In genomic region chr2:75737961-75738360, GRCh38 we compare ENCODE assay signal across 16 cellular contexts. TPM values are rescaled to one million over a fixed set of nuclear protein-coding genes. Genes with fewer than 3 reads are reported as not detected.
DNase-seq lines count a peak whose midpoint lies in the region; ATAC-seq, FAIRE-seq and TF ChIP-seq lines count a peak whose summit lies in the region.
"Had no signal": no experiment of that assay in that cellular context is flagged by ENCODE, and none has a peak within 500 bp of the region (broad histone marks: within the 10 kb centered on the region; RNA-seq: fewer than 3 reads in every experiment).

No MANE protein-coding gene starts in this region.

- FAIRE-seq in GM12878 (lab: Jason Lieb, UNC), result peak; percentile 18
- FAIRE-seq: GM12891, GM19239 had no signal

- no peak for TF ChIP-seq EP300 in GM12878 (IDR thresholded peaks at IDR 0.05; ENCODE audit: borderline replicate concordance in 1 of 2, control insufficient read depth in 1 of 2, low read depth in 2 of 2, low read length in 2 of 2)

- H3K9me3 ChIP-seq in GM12878 (replicated peaks; ENCODE audit: control insufficient read depth, insufficient read depth, low read length), result no peaks in the 10 kb centered on the region; the same call in 2 of the 3 replicates

- no peaks in the 10 kb centered on the region for H3K4me1 ChIP-seq in GM12878 (ENCODE audit: control insufficient read depth, insufficient read depth, low read length)

- in situ Hi-C loops in GM12878 (cut with MboI), result no loop called here

- H3K36me3 ChIP-seq in GM12878 (ENCODE audit: control insufficient read depth in 2 of 2, insufficient read depth in 2 of 2, low read length in 1 of 2), result no peaks in the 10 kb centered on the region

- no peak overlapping the region for H3K27ac ChIP-seq in GM12878 (ENCODE audit: control insufficient read depth, insufficient read depth)

- H3K79me2 ChIP-seq in GM12878 (ENCODE audit: control insufficient read depth, insufficient read depth, low read length), result no peaks in the 10 kb centered on the region

- 64% methylated on average over 1 of the region's 1 CpG for WGBS in GM12878 (ENCODE audit: insufficient coverage, insufficient replicate concordance, low lambda C conversion rate, missing lambda C conversion rate)

- no TSS peak for BruUV-seq in GM12878 (replicated peaks; lab: Mats Ljungman, UMichigan)

- H4K20me1 ChIP-seq in GM12878 (ENCODE audit: control insufficient read depth, insufficient read depth), result no peaks in the 10 kb centered on the region

- SMC1A ChIA-PET in GM12878 (lab: Charles Lee; ENCODE audit: uncharacterized antibody, unreplicated experiment), result no interaction called here

- no peak overlapping the region for H3K9ac ChIP-seq in GM12878 (ENCODE audit: control insufficient read depth, insufficient read depth, low read length)

- no peak overlapping the region for H3K4me3 ChIP-seq in GM12878
- H3K4me3 ChIP-seq: GM23338 had no signal

- TF ChIP-seq POLR2A in GM12878 (IDR thresholded peaks at IDR 0.05; ENCODE audit: low read depth, low read length), result no peak

- ATAC-seq in GM18868 (IDR thresholded peaks at IDR 0.05; ENCODE audit: unreplicated experiment), result peak; percentile 80
- ATAC-seq in HG02870 (IDR thresholded peaks at IDR 0.05; ENCODE audit: unreplicated experiment), result peak; percentile 84
- no peak for ATAC-seq in GM12878
- no peak for ATAC-seq in GM21360 (IDR thresholded peaks at IDR 0.05; ENCODE audit: unreplicated experiment)
- ATAC-seq: GM23338, HCT116 had no signal

- no peak for TF ChIP-seq RAD21 in GM12878 (IDR thresholded peaks at IDR 0.05; ENCODE audit: insufficient read depth, low read depth, low read length)

- CTCF ChIA-PET in GM12878 (lab: Yijun Ruan, JAX), result no interaction called here

- H3K4me2 ChIP-seq in GM12878 (ENCODE audit: control insufficient read depth, insufficient read depth), result no peak overlapping the region
- H3K4me2 ChIP-seq: GM23338 had no signal

- intact Hi-C loops in GM12878 (cut with micrococcal nuclease; ENCODE audit: unreplicated experiment), result no loop called here

- TF ChIP-seq CTCF in GM12878 (IDR thresholded peaks at IDR 0.05 in 2 of 3, conservative IDR thresholded peaks at IDR 0.05 in 1 of 3; ENCODE audit: control insufficient read depth in 2 of 3, extremely low read depth in 1 of 3, insufficient read depth in 1 of 3, low read depth in 3 of 3, low read length in 3 of 3), result no peak

- no peak overlapping the region for H2AFZ ChIP-seq in GM12878 (ENCODE audit: control insufficient read depth, low read depth, low read length)
- H2AFZ ChIP-seq: GM23338 had no signal

- DNase-seq in GM12878 (ENCODE audit: low read depth, low spot score), result no peak
- no peak for DNase-seq in NK-92 treated with Interleukin-12 subunit alpha and Interleukin-12 subunit beta, amount 100 ng/mL, for 24 hours (lab: John Stamatoyannopoulos, UW)
- DNase-seq in RKO (ENCODE audit: low spot score), result no peak
- DNase-seq: C1 segment of cervical spinal cord; CD4-positive, alpha-beta memory T cell; COR-L47; DMS153; DND-41; H9 had no signal

- no peaks in the 10 kb centered on the region for H3K27me3 ChIP-seq in GM12878 (replicated peaks in 1 of 2; ENCODE audit: control insufficient read depth in 2 of 2, insufficient read depth in 2 of 2, low read length in 1 of 2)

- POLR2A ChIA-PET in GM12878 (lab: Charles Lee), result no interaction called here

- RAD21 ChIA-PET in GM12878 (lab: Charles Lee; ENCODE audit: unreplicated experiment), result no interaction called here

TF ChIP-seq in GM12878, 131 proteins besides CTCF, POLR2A, EP300 and RAD21:
- no peak for TF ChIP-seq CHD4 (IDR thresholded peaks at IDR 0.05)
- TF ChIP-seq ZBTB33 (IDR thresholded peaks at IDR 0.05), result no peak
- TF ChIP-seq NFXL1 (IDR thresholded peaks at IDR 0.05; ENCODE audit: borderline replicate concordance), result no peak
- TF ChIP-seq STAT1 (conservative IDR thresholded peaks at IDR 0.05), result no peak
- TF ChIP-seq RELA (IDR thresholded peaks at IDR 0.05; ENCODE audit: borderline replicate concordance, partially characterized antibody), result no peak
- TF ChIP-seq ATF2 (IDR thresholded peaks at IDR 0.05; ENCODE audit: low read length), result no peak
- TF ChIP-seq WRNIP1 (IDR thresholded peaks at IDR 0.05; ENCODE audit: borderline replicate concordance, low read depth, low read length), result no peak
- no peak for TF ChIP-seq IKZF1 (conservative IDR thresholded peaks at IDR 0.05)
- no peak for TF ChIP-seq GATAD2B (conservative IDR thresholded peaks at IDR 0.05; ENCODE audit: low read depth)
- TF ChIP-seq MXI1 (IDR thresholded peaks at IDR 0.05; ENCODE audit: low read depth, low read length), result no peak
- no peak for TF ChIP-seq KAT2A (conservative IDR thresholded peaks at IDR 0.05; ENCODE audit: control insufficient read depth, low read depth, low read length)

RNA-seq across cellular contexts. Expression of gene GCFC2, which starts 27.2 kb away (rescaled TPM):
- total RNA-seq in GM12878 (2013; cell fraction: nucleolus; rRNA removed), result 51.2 and 53.8 TPM in 2 replicates
- total RNA-seq in GM12878 (2014; rRNA removed) (20.7 and 21.1 TPM in 2 replicates), GM12878 (2014; rRNA removed; fragmentation: Illumina TruSeq; extraction: Trizol) (32.6 and 32.7 TPM in 2 replicates), GM12878 (2021) (23.3 and 26.3 TPM in 2 replicates)
- polyA plus RNA-seq in GM12878 (2011; ENCODE audit: low read depth), result 7.2 TPM
- polyA plus RNA-seq in GM12878 (2011; rRNA removed) (27.7 and 48.5 TPM in 2 replicates), GM12878 (2014; fragmentation: Illumina TruSeq; extraction: Trizol) (27.3 and 30.3 TPM in 2 replicates), GM12878 (2014; fragmentation: Nextera tagmentation; extraction: Ambion mirVana) (10 to 100 TPM; 15.5 to 27.4 TPM), GM12878 (2014; rRNA removed) (11.3 and 15.6 TPM in 2 replicates), GM12878 (2016; fragmentation: Nextera tagmentation; extraction: Ambion mirVana) (10 to 100 TPM; 32.9 to 36.5 TPM)
- 10.2 and 10.9 TPM in 2 replicates for polyA plus RNA-seq in GM12878 (2011; cell fraction: cytosol; rRNA removed)
- polyA plus RNA-seq in GM12878 (2011; cell fraction: nucleus; rRNA removed), result 16.9 and 17.0 TPM in 2 replicates
- polyA plus RNA-seq in GM12878 (2012), result 13.5 and 20.1 TPM in 2 replicates
- 8.0 and 11.0 TPM in 2 replicates for polyA minus RNA-seq in GM12878 (2011; rRNA and poly(A)+ RNA removed)
- 4.7 and 6.3 TPM in 2 replicates for polyA minus RNA-seq in GM12878 (2011; cell fraction: cytosol; rRNA and poly(A)+ RNA removed)
- 7.9 and 11.7 TPM in 2 replicates for polyA minus RNA-seq in GM12878 (2011; cell fraction: nucleus; rRNA and poly(A)+ RNA removed)

Comparison
In these comparisons a context has a peak if more than half of its experiments do, and no peak if none do; other contexts are left out.
1. ATAC-seq: peak in GM18868 (single experiment) and HG02870 (single experiment); none in GM12878 (single experiment) and GM21360 (single experiment).